In the genomic region with DNA sequence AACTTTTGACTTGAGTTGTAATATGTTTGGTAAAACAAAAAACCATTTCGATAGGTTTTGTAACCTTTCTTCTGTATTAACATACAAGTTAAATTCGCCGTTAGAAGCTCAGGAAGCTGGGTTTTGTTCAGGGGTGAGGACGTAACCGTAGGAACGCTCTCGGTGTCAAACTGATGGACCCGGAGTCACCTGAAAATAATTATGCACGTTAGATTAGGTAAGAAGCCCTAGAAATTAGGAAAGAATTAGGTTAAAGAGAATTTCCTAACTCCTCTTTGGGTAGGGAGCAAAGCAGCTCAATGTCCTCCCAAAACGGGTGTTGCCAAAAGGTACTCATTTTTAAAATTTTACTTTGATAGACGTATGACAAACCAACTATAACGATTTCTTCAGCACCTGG, we compare ENCODE assay signal across 8 cellular contexts. TPM values are rescaled to one million over a fixed set of nuclear protein-coding genes. Genes with fewer than 3 reads are reported as not detected.
A peak's percentile ranks its signal among the peaks of the same experiment; 100 is the strongest.
DNase-seq lines count a peak whose midpoint lies in the region; ATAC-seq and TF ChIP-seq lines count a peak whose summit lies in the region.

No MANE protein-coding gene starts in this region.

- H3K79me2 ChIP-seq in mesendoderm (ENCODE audit: control insufficient read depth, insufficient read depth, low read length): peaks cover 24% of the 10 kb centered on the region

- no peak overlapping the region for H4K8ac ChIP-seq in mesendoderm (ENCODE audit: low read depth, low read length)

- no peak for TF ChIP-seq CTCF in astrocyte of the spinal cord (IDR thresholded peaks at IDR 0.05; ENCODE audit: low read depth, low read length)

- peak overlapping the region; percentile 18 for H3K18ac ChIP-seq in mesendoderm (ENCODE audit: low read length)

- peak overlapping the region; percentile 91 for H3K4me2 ChIP-seq in mesendoderm (ENCODE audit: low read length)

- H3K4me3 Mint-ChIP-seq in stimulated activated naive CD8-positive, alpha-beta T cell treated with anti-CD3 and anti-CD28 coated beads, Interleukin-15, Interleukin-2, amounts not matched to agents 100 ng/mL and 50 ng/mL, for 24 hours: peak overlapping the region; percentile 96

- no peaks in the 10 kb centered on the region for H3K27me3 ChIP-seq in mesendoderm (ENCODE audit: insufficient read depth, low read length, poor library complexity)

- WGBS in mesendoderm (ENCODE audit: extremely low coverage, insufficient coverage, low lambda C conversion rate): no CpG with 5 or more reads among the region's 12 CpGs

- in situ Hi-C loops in astrocyte of the spinal cord (cut with HindIII; ENCODE audit: low sequenced_read_pairs): no loop called here

- H3K36me3 ChIP-seq in mesendoderm (ENCODE audit: control insufficient read depth, insufficient read depth, low read length): no peaks in the 10 kb centered on the region

- no peak for ATAC-seq in stimulated activated naive CD8-positive, alpha-beta T cell treated with anti-CD3 and anti-CD28 coated beads, Interleukin-15, Interleukin-2, amounts not matched to agents 100 U/mL and 50 U/mL, for 24 hours
- no peak for ATAC-seq in GM18502 (IDR thresholded peaks at IDR 0.05; ENCODE audit: poor library complexity, unreplicated experiment)

- no peak overlapping the region for H2AK5ac ChIP-seq in mesendoderm (ENCODE audit: low read length)

- H2BK120ac ChIP-seq in mesendoderm (ENCODE audit: low read depth, low read length): no peak overlapping the region

- no peak overlapping the region for H4K5ac ChIP-seq in mesendoderm (ENCODE audit: low read length)

- no peak overlapping the region for H3K23ac ChIP-seq in mesendoderm (ENCODE audit: low read length)

- no peak overlapping the region for H3K4ac ChIP-seq in mesendoderm (ENCODE audit: low read depth, low read length)

- peak overlapping the region; percentile 93 for H3K27ac Mint-ChIP-seq in stimulated activated naive CD8-positive, alpha-beta T cell treated with anti-CD3 and anti-CD28 coated beads, Interleukin-15, Interleukin-2, amounts not matched to agents 100 ng/mL and 50 ng/mL, for 24 hours

- H3K4me1 ChIP-seq in mesendoderm (ENCODE audit: control insufficient read depth, low read depth, low read length): no peaks in the 10 kb centered on the region

- no peak for DNase-seq in stimulated activated naive CD8-positive, alpha-beta T cell treated with anti-CD3 and anti-CD28 coated beads, Interleukin-15, Interleukin-2, amounts not matched to agents 100 U/mL and 50 U/mL, for 24 hours
- no peak for DNase-seq in astrocyte of the spinal cord (ENCODE audit: low read depth, low spot score)
- no peak for DNase-seq in mesendoderm
- no peak for DNase-seq in NCI-H2227 (lab: John Stamatoyannopoulos, UW; ENCODE audit: unreplicated experiment)
- DNase-seq in H4 (ENCODE audit: low spot score): no peak
- no peak for DNase-seq in C1 segment of cervical spinal cord (lab: John Stamatoyannopoulos, UW)

- peak overlapping the region; percentile 93 for H3K9ac ChIP-seq in mesendoderm (ENCODE audit: low read length)

- H3K4me3 ChIP-seq in astrocyte of the spinal cord (ENCODE audit: low read depth, low read length) (peak overlapping the region; percentile 82), mesendoderm (ENCODE audit: low read length) (peak overlapping the region; percentile 76)

- H3K27me3 Mint-ChIP-seq in stimulated activated naive CD8-positive, alpha-beta T cell treated with anti-CD3 and anti-CD28 coated beads, Interleukin-15, Interleukin-2, amounts not matched to agents 100 ng/mL and 50 ng/mL, for 24 hours: no peaks in the 10 kb centered on the region

- peak overlapping the region; percentile 57 for H3K27ac ChIP-seq in mesendoderm (ENCODE audit: low read depth, low read length)

- H3K4me1 Mint-ChIP-seq in stimulated activated naive CD8-positive, alpha-beta T cell treated with anti-CD3 and anti-CD28 coated beads, Interleukin-15, Interleukin-2, amounts not matched to agents 100 ng/mL and 50 ng/mL, for 24 hours (ENCODE audit: low read depth): peaks cover 53% of the 10 kb centered on the region

- H2BK5ac ChIP-seq in mesendoderm (ENCODE audit: low read length): no peak overlapping the region

- H3K56ac ChIP-seq in mesendoderm (ENCODE audit: low read length): peak overlapping the region; percentile 100

- no peaks in the 10 kb centered on the region for H3K9me3 Mint-ChIP-seq in stimulated activated naive CD8-positive, alpha-beta T cell treated with anti-CD3 and anti-CD28 coated beads, Interleukin-15, Interleukin-2, amounts not matched to agents 100 ng/mL and 50 ng/mL, for 24 hours

- no peak overlapping the region for H2BK15ac ChIP-seq in mesendoderm (replicated peaks; ENCODE audit: low read depth)

- peaks cover 30% of the 10 kb centered on the region for H3K36me3 Mint-ChIP-seq in stimulated activated naive CD8-positive, alpha-beta T cell treated with anti-CD3 and anti-CD28 coated beads, Interleukin-15, Interleukin-2, amounts not matched to agents 100 ng/mL and 50 ng/mL, for 24 hours (ENCODE audit: low read depth)

- peaks cover 2% of the 10 kb centered on the region for H3K79me1 ChIP-seq in mesendoderm (ENCODE audit: low read length)

RNA-seq across cellular contexts. Expression of a gene that starts 0.9 kb away (rescaled TPM):
- 22.7 TPM for polyA plus RNA-seq in mesendoderm (2013, experiment 1 of 2)
- 23.2 TPM for polyA plus RNA-seq in mesendoderm (2013, experiment 2 of 2)
- total RNA-seq in H4 (2014; rRNA removed; shearing (Covaris generic)): 44.7 and 79.9 TPM in 2 replicates

RNA-seq across cellular contexts. Expression of a gene that starts 44.0 kb away (rescaled TPM):
- polyA plus RNA-seq in mesendoderm (2013, experiment 1 of 2): 2.9 TPM
- polyA plus RNA-seq in mesendoderm (2013, experiment 2 of 2): 3.4 TPM
- total RNA-seq in H4 (2014; rRNA removed; shearing (Covaris generic)): 6.3 and 8.0 TPM in 2 replicates
